ENCODE assay signal across 9 cellular contexts in the genomic region with DNA sequence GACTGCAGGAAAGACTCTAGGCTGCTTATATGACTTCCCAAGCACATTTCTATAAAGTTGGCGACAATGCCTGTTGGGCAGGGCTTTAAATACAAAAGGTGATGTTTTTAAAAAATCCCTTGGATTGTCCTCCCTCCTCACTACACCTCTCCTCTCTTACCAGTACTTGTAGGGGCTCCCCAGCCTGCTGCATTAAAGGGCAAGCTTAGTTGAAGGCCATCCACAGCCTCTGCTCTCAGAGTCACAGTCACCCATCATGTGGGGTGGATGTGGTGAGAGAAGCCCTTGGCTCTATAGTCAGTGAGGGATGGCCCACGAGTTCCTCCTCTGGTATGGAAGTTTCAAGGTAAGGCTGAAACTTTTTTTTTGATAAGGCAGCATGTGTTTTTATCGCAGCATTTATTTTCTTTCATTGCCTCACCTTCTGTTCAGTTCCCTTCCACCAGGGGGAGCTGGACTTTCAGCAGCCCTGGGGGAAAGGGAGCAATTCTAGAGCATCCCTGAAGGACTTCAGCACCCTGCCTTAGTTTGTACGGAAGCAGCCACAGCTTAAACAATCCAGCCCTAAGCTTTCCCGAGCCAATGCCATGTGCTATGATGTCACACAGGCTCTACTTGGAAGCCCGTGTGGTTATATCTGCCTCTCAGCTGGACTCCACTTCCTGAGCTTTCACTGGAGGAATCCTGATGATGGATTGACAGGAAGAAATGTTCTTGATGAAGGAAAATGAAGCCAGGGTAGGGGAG.
DNase-seq lines count a peak whose midpoint lies in the region; ATAC-seq and TF ChIP-seq lines count a peak whose summit lies in the region.
"Had no signal": no experiment of that assay in that cellular context is flagged by ENCODE, and none has a peak within 500 bp of the region (broad histone marks: within the 10 kb centered on the region; RNA-seq: fewer than 3 reads in every experiment).

No MANE protein-coding gene starts in this region.

- peak; percentile 60 for ATAC-seq in GM18873 (IDR thresholded peaks at IDR 0.05; ENCODE audit: low FRiP score, unreplicated experiment)
- ATAC-seq in HG03280 (IDR thresholded peaks at IDR 0.05; ENCODE audit: unreplicated experiment): peak; percentile 81
- no peak for ATAC-seq in body of pancreas
- ATAC-seq in mucosa of descending colon: peak; percentile 60
- no peak for ATAC-seq in gastroesophageal sphincter

- intact Hi-C loops in Calu3 (cut with micrococcal nuclease; ENCODE audit: unreplicated experiment) (loop anchor here (1.0 to 2.0 kb wide), 2 partner anchors 109 to 198 kb away; no protein-coding TSS in a partner anchor), body of pancreas (cut with DNase I) (no loop called here), mucosa of descending colon (cut with DNase I, micrococcal nuclease) (no loop called here)

- no peak overlapping the region for H3K4me3 Mint-ChIP-seq in Calu3 (ENCODE audit: low read depth, unreplicated experiment)
- H3K4me3 Mint-ChIP-seq: stimulated activated naive CD8-positive, alpha-beta T cell treated with anti-CD3 and anti-CD28 coated beads, Interleukin-15, Interleukin-2, amounts not matched to agents 100 ng/mL and 50 ng/mL, for 24 hours had no signal

- TF ChIP-seq CTCF in Calu3 (IDR thresholded peaks at IDR 0.05; ENCODE audit: unreplicated experiment) (peak; percentile 81), body of pancreas (IDR thresholded peaks at IDR 0.05) (peak in 6 of 7 experiments; percentile 19 to 47 (median 44)), mucosa of descending colon (IDR thresholded peaks at IDR 0.05) (peak; percentile 25), gastroesophageal sphincter (IDR thresholded peaks at IDR 0.05) (peak in 1 of 4 experiments; percentile 17)

- no peak for TF ChIP-seq POLR2A in body of pancreas (IDR thresholded peaks at IDR 0.05)
- no peak for TF ChIP-seq POLR2A in gastroesophageal sphincter (IDR thresholded peaks at IDR 0.05)

- in situ Hi-C loops in G401 (cut with HindIII; ENCODE audit: low sequenced_read_pairs): no loop called here

- H3K27ac ChIP-seq in SJCRH30 (no peak overlapping the region), body of pancreas (no peak overlapping the region), gastroesophageal sphincter (no peak overlapping the region)

- peaks cover 65% of the 10 kb centered on the region for H3K27me3 Mint-ChIP-seq in Calu3 (ENCODE audit: unreplicated experiment)
- H3K27me3 Mint-ChIP-seq: stimulated activated naive CD8-positive, alpha-beta T cell treated with anti-CD3 and anti-CD28 coated beads, Interleukin-15, Interleukin-2, amounts not matched to agents 100 ng/mL and 50 ng/mL, for 24 hours had no signal

- H3K4me1 Mint-ChIP-seq in Calu3 (ENCODE audit: low read depth, unreplicated experiment): no peaks in the 10 kb centered on the region

- H3K4me1 ChIP-seq in SJCRH30 (no peaks in the 10 kb centered on the region), body of pancreas (no peaks in the 10 kb centered on the region), mucosa of descending colon (ENCODE audit: low read depth) (no peaks in the 10 kb centered on the region), gastroesophageal sphincter (no peaks in the 10 kb centered on the region)

- WGBS in body of pancreas, 2 donors: 33 to 36% methylated on average over 6 of the region's 6 CpGs
- WGBS in gastroesophageal sphincter (ENCODE audit: low coverage in 1 of 2), 2 donors: 30 to 72% methylated on average over 3 to 6 of the region's 6 CpGs

- no peak overlapping the region for H3K27ac Mint-ChIP-seq in Calu3 (ENCODE audit: unreplicated experiment)
- H3K27ac Mint-ChIP-seq: stimulated activated naive CD8-positive, alpha-beta T cell treated with anti-CD3 and anti-CD28 coated beads, Interleukin-15, Interleukin-2, amounts not matched to agents 100 ng/mL and 50 ng/mL, for 24 hours had no signal

- H3K9me3 ChIP-seq in SJCRH30 (replicated peaks): no peaks in the 10 kb centered on the region
- no peaks in the 10 kb centered on the region for H3K9me3 ChIP-seq in body of pancreas
- no peaks in the 10 kb centered on the region for H3K9me3 ChIP-seq in mucosa of descending colon
- no peaks in the 10 kb centered on the region for H3K9me3 ChIP-seq in gastroesophageal sphincter

- H3K36me3 ChIP-seq in SJCRH30 (no peaks in the 10 kb centered on the region), body of pancreas (replicated peaks in 1 of 2; ENCODE audit: insufficient read depth in 1 of 2, low read depth in 2 of 2) (no peaks in the 10 kb centered on the region), mucosa of descending colon (ENCODE audit: low read depth) (no peaks in the 10 kb centered on the region), gastroesophageal sphincter (no peaks in the 10 kb centered on the region)

- no peak for TF ChIP-seq EP300 in gastroesophageal sphincter (IDR thresholded peaks at IDR 0.05)

- H3K4me3 ChIP-seq in SJCRH30: no peak overlapping the region
- no peak overlapping the region for H3K4me3 ChIP-seq in body of pancreas
- no peak overlapping the region for H3K4me3 ChIP-seq in mucosa of descending colon
- H3K4me3 ChIP-seq in gastroesophageal sphincter: no peak overlapping the region

- BruUV-seq in Calu3 (replicated peaks; lab: Mats Ljungman, UMichigan): no TSS peak

- no peaks in the 10 kb centered on the region for H3K36me3 Mint-ChIP-seq in Calu3 (ENCODE audit: insufficient read depth, unreplicated experiment)

- no peaks in the 10 kb centered on the region for H3K9me3 Mint-ChIP-seq in Calu3 (ENCODE audit: low read depth, unreplicated experiment)
- H3K9me3 Mint-ChIP-seq: stimulated activated naive CD8-positive, alpha-beta T cell treated with anti-CD3 and anti-CD28 coated beads, Interleukin-15, Interleukin-2, amounts not matched to agents 100 ng/mL and 50 ng/mL, for 24 hours had no signal

- CTCF ChIA-PET in Calu3 (lab: Charles Lee): interaction anchor here (0.6 to 1.7 kb wide), 10 partner anchors 9 to 159 kb away, joined by 3 to 6 read pairs (median 3); no protein-coding TSS in a partner anchor

- DNase-seq in Calu3 (peak; percentile 70), SJCRH30 (peak; percentile 63 to 81), body of pancreas (peak in 3 of 4 donors; percentile 6 to 23 (median 13)), mucosa of descending colon (peak in 1 of 3 donors; percentile 55), G401 (ENCODE audit: low spot score) (no peak)

- H3K27me3 ChIP-seq in SJCRH30 (no peaks in the 10 kb centered on the region), body of pancreas (no peaks in the 10 kb centered on the region), gastroesophageal sphincter (no peaks in the 10 kb centered on the region)

Comparison
In these comparisons a context has a peak if more than half of its experiments do, and no peak if none do; other contexts are left out.
1. ATAC-seq: peak in GM18873 (single experiment), HG03280 (single experiment) and mucosa of descending colon (single experiment); none in body of pancreas (single experiment) and gastroesophageal sphincter (single experiment).